In genomic region chr6:56699066-56699654, GRCh38 we compare ENCODE assay signal across 8 cellular contexts. TPM values are rescaled to one million over a fixed set of nuclear protein-coding genes. Genes with fewer than 3 reads are reported as not detected.
DNase-seq lines count a peak whose midpoint lies in the region; ATAC-seq, FAIRE-seq and TF ChIP-seq lines count a peak whose summit lies in the region.

No MANE protein-coding gene starts in this region.

- peak; percentile 66 for ATAC-seq in left ventricle myocardium superior
- ATAC-seq in effector memory CD8-positive, alpha-beta T cell (replicated peaks), result no peak
- no peak for ATAC-seq in HG03095 (IDR thresholded peaks at IDR 0.05; ENCODE audit: unreplicated experiment)

- no peak overlapping the region for H3K4me3 ChIP-seq in coronary artery

- no peak overlapping the region for H3K27ac Mint-ChIP-seq in effector memory CD8-positive, alpha-beta T cell

- H3K4me3 Mint-ChIP-seq in effector memory CD8-positive, alpha-beta T cell, result no peak overlapping the region

- H3K9me3 Mint-ChIP-seq in effector memory CD8-positive, alpha-beta T cell, result peaks cover 1 to 5% of the 10 kb centered on the region in 2 donors

- intact Hi-C loops in left ventricle myocardium superior (cut with micrococcal nuclease), result loop anchor here (5.0 kb wide), 1 partner anchor 62 kb away; no protein-coding TSS in a partner anchor

- H3K4me1 Mint-ChIP-seq in effector memory CD8-positive, alpha-beta T cell (ENCODE audit: low read depth in 2 of 2), result no peaks in the 10 kb centered on the region

- no peak overlapping the region for H3K27ac ChIP-seq in coronary artery

- peak; percentile 11 for DNase-seq in COR-L47 (lab: John Stamatoyannopoulos, UW)
- DNase-seq in KG1 (lab: John Stamatoyannopoulos, UW), result peak; percentile 9
- no peak for DNase-seq in left ventricle myocardium superior
- no peak for DNase-seq in effector memory CD8-positive, alpha-beta T cell
- DNase-seq in UCSD-AML1 (lab: John Stamatoyannopoulos, UW; ENCODE audit: unreplicated experiment), result no peak
- no peak for DNase-seq in coronary artery (ENCODE audit: low spot score)

- H3K27me3 Mint-ChIP-seq in effector memory CD8-positive, alpha-beta T cell, result no peaks in the 10 kb centered on the region

- no peaks in the 10 kb centered on the region for H3K36me3 Mint-ChIP-seq in effector memory CD8-positive, alpha-beta T cell (ENCODE audit: insufficient read depth)

- FAIRE-seq in TTC549 (lab: Jason Lieb, UNC), result peak; percentile 86

- TF ChIP-seq CTCF in coronary artery (IDR thresholded peaks at IDR 0.05), result no peak

RNA-seq across cellular contexts. Expression of gene DST, which starts 56.5 kb away (rescaled TPM):
- total RNA-seq in left ventricle myocardium superior, result 225 TPM

Comparison
In these comparisons a context has a peak if more than half of its experiments do, and no peak if none do; other contexts are left out.
1. DNase-seq: peak in COR-L47 (single experiment) and KG1 (single experiment); none in left ventricle myocardium superior (single experiment), effector memory CD8-positive, alpha-beta T cell (0 of 3), UCSD-AML1 (single experiment) and coronary artery (single experiment).